ENCODE assay signal across 9 cellular contexts in genomic region chr11:65446446-65447277, GRCh38. TPM values are rescaled to one million over a fixed set of nuclear protein-coding genes. Genes with fewer than 3 reads are reported as not detected.
DNase-seq lines count a peak whose midpoint lies in the region; ATAC-seq, FAIRE-seq and TF ChIP-seq lines count a peak whose summit lies in the region.
"Had no signal": no experiment of that assay in that cellular context is flagged by ENCODE, and none has a peak within 500 bp of the region (broad histone marks: within the 10 kb centered on the region; RNA-seq: fewer than 3 reads in every experiment).

No MANE protein-coding gene starts in this region.

- peaks cover 24% of the 10 kb centered on the region for H3K36me3 Mint-ChIP-seq in stimulated activated naive CD8-positive, alpha-beta T cell treated with anti-CD3 and anti-CD28 coated beads, Interleukin-15, Interleukin-2, amounts not matched to agents 100 ng/mL and 50 ng/mL, for 24 hours (ENCODE audit: low read depth)
- peaks cover 18% of the 10 kb centered on the region for H3K36me3 Mint-ChIP-seq in chondrocyte (ENCODE audit: low read depth)

- ATAC-seq in stimulated activated naive CD8-positive, alpha-beta T cell treated with anti-CD3 and anti-CD28 coated beads, Interleukin-15, Interleukin-2, amounts not matched to agents 100 U/mL and 50 U/mL, for 24 hours: no peak
- no peak for ATAC-seq in HG03045 (IDR thresholded peaks at IDR 0.05; ENCODE audit: unreplicated experiment)

- no peak for FAIRE-seq in H54 (lab: Jason Lieb, UNC)

- peaks cover 40% of the 10 kb centered on the region for H3K4me1 Mint-ChIP-seq in stimulated activated naive CD8-positive, alpha-beta T cell treated with anti-CD3 and anti-CD28 coated beads, Interleukin-15, Interleukin-2, amounts not matched to agents 100 ng/mL and 50 ng/mL, for 24 hours (ENCODE audit: low read depth)
- H3K4me1 Mint-ChIP-seq in chondrocyte (ENCODE audit: low read depth): peaks cover 53% of the 10 kb centered on the region

- no peaks in the 10 kb centered on the region for H3K9me3 Mint-ChIP-seq in stimulated activated naive CD8-positive, alpha-beta T cell treated with anti-CD3 and anti-CD28 coated beads, Interleukin-15, Interleukin-2, amounts not matched to agents 100 ng/mL and 50 ng/mL, for 24 hours
- no peaks in the 10 kb centered on the region for H3K9me3 Mint-ChIP-seq in chondrocyte (ENCODE audit: low read depth)

- no peak for DNase-seq in stimulated activated naive CD8-positive, alpha-beta T cell treated with anti-CD3 and anti-CD28 coated beads, Interleukin-15, Interleukin-2, amounts not matched to agents 100 U/mL and 50 U/mL, for 24 hours
- peak; percentile 74 for DNase-seq in chondrocyte (ENCODE audit: low spot score)
- peak; percentile 90 for DNase-seq in mesenteric fat pad (ENCODE audit: low spot score)
- no peak for DNase-seq in GM19240 (ENCODE audit: insufficient read length, low spot score)
- DNase-seq in NCI-H82 (lab: John Stamatoyannopoulos, UW): no peak
- no peak for DNase-seq in H54 (ENCODE audit: insufficient read length, low spot score)
- DNase-seq: activated CD4-positive, CD25-positive, alpha-beta regulatory T cell treated with anti-CD3 and anti-CD28 coated beads, Interleukin-2, amount 50 U/mL, for 72 hours had no signal

- no peak for TF ChIP-seq POLR2A in H54 (IDR thresholded peaks at IDR 0.05; ENCODE audit: low read depth, low read length)

- no peaks in the 10 kb centered on the region for H3K27me3 Mint-ChIP-seq in stimulated activated naive CD8-positive, alpha-beta T cell treated with anti-CD3 and anti-CD28 coated beads, Interleukin-15, Interleukin-2, amounts not matched to agents 100 ng/mL and 50 ng/mL, for 24 hours
- H3K27me3 Mint-ChIP-seq in chondrocyte (ENCODE audit: low read depth): no peaks in the 10 kb centered on the region

- TF ChIP-seq CTCF in chondrocyte (IDR thresholded peaks at IDR 0.05): no peak

- peak overlapping the region; percentile 40 for H3K27ac Mint-ChIP-seq in stimulated activated naive CD8-positive, alpha-beta T cell treated with anti-CD3 and anti-CD28 coated beads, Interleukin-15, Interleukin-2, amounts not matched to agents 100 ng/mL and 50 ng/mL, for 24 hours
- peak overlapping the region; percentile 85 for H3K27ac Mint-ChIP-seq in chondrocyte (ENCODE audit: unreplicated experiment)

- no peak overlapping the region for H3K4me3 Mint-ChIP-seq in stimulated activated naive CD8-positive, alpha-beta T cell treated with anti-CD3 and anti-CD28 coated beads, Interleukin-15, Interleukin-2, amounts not matched to agents 100 ng/mL and 50 ng/mL, for 24 hours
- H3K4me3 Mint-ChIP-seq in chondrocyte (ENCODE audit: unreplicated experiment): no peak overlapping the region

RNA-seq across cellular contexts. Expression of gene NEAT1, which starts 24.1 kb away (rescaled TPM):
- total RNA-seq in chondrocyte (333 to 440 TPM (median 377 TPM) in 3 replicates), mesenteric fat pad (1,527 TPM)

RNA-seq across cellular contexts. Expression of gene MALAT1, which starts 52.2 kb away (rescaled TPM):
- total RNA-seq in chondrocyte (11,810 to 14,376 TPM (median 12,130 TPM) in 3 replicates), mesenteric fat pad (11,495 TPM)

Comparison
In these comparisons a context has a peak if more than half of its experiments do, and no peak if none do; other contexts are left out.
1. DNase-seq: peak in chondrocyte (single experiment) and mesenteric fat pad (single experiment); none in stimulated activated naive CD8-positive, alpha-beta T cell treated with anti-CD3 and anti-CD28 coated beads, Interleukin-15, Interleukin-2, amounts not matched to agents 100 U/mL and 50 U/mL, for 24 hours (single experiment), GM19240 (single experiment), NCI-H82 (single experiment) and H54 (single experiment).